Comparison of ENCODE assay signal across 8 cellular contexts in the genomic region with DNA sequence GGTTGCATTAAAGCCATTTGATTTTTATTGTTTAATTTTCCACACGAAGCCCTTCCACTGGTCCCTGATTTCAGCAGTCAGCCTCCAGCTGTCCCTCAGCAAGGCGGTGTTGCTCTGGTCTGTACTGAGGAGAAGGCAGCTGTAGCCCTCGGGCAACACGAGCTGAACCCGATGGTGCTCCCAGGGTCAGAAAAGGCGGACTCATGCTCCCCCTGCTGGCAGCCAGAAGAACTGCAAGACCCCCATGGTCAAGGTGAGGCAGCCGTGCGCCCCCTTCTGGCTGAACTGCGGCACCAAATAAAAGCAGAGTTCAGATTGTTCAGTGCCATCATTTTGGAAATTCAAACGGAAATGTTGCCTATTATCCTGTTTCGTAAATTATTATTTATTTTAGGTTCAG.
A peak's percentile ranks its signal among the peaks of the same experiment; 100 is the strongest.
DNase-seq lines count a peak whose midpoint lies in the region; ATAC-seq and TF ChIP-seq lines count a peak whose summit lies in the region.
"Not testable (repeated sequence)": the region's sequence is repeated elsewhere in the genome, so short reads cannot be mapped to it uniquely, and the experiment has no call there.

No MANE protein-coding gene starts in this region.

- intact Hi-C loops in activated CD4-positive, alpha-beta T cell treated with anti-CD3 and anti-CD28 coated beads for 36 hours (cut with DNase I, micrococcal nuclease); upper lobe of right lung (cut with DNase I): not testable (repeated sequence)

- H3K9me3 ChIP-seq in upper lobe of right lung: not testable (repeated sequence)

- not testable (repeated sequence) for H3K4me1 Mint-ChIP-seq in activated CD4-positive, alpha-beta T cell treated with anti-CD3 and anti-CD28 coated beads for 36 hours; effector memory CD8-positive, alpha-beta T cell (ENCODE audit: low read depth in 2 of 2)

- not testable (repeated sequence) for H3K27me3 Mint-ChIP-seq in activated CD4-positive, alpha-beta T cell treated with anti-CD3 and anti-CD28 coated beads for 36 hours; effector memory CD8-positive, alpha-beta T cell

- H3K27ac Mint-ChIP-seq in activated CD4-positive, alpha-beta T cell treated with anti-CD3 and anti-CD28 coated beads for 36 hours; effector memory CD8-positive, alpha-beta T cell: not testable (repeated sequence)

- POLR2A ChIA-PET in activated CD4-positive, alpha-beta T cell treated with anti-CD3 and anti-CD28 coated beads for 36 hours (lab: Charles Lee): not testable (repeated sequence)

- not testable (repeated sequence) for H3K4me1 ChIP-seq in upper lobe of right lung

- not testable (repeated sequence) for H3K27ac ChIP-seq in upper lobe of right lung

- CTCF ChIA-PET in activated CD4-positive, alpha-beta T cell treated with anti-CD3 and anti-CD28 coated beads for 36 hours (lab: Charles Lee): not testable (repeated sequence)

- TF ChIP-seq CTCF in upper lobe of right lung (IDR thresholded peaks at IDR 0.05): not testable (repeated sequence)

- H3K4me3 Mint-ChIP-seq in activated CD4-positive, alpha-beta T cell treated with anti-CD3 and anti-CD28 coated beads for 36 hours; effector memory CD8-positive, alpha-beta T cell: not testable (repeated sequence)

- not testable (repeated sequence) for H3K9me3 Mint-ChIP-seq in activated CD4-positive, alpha-beta T cell treated with anti-CD3 and anti-CD28 coated beads for 36 hours (ENCODE audit: low read depth); effector memory CD8-positive, alpha-beta T cell

- not testable (repeated sequence) for H3K36me3 Mint-ChIP-seq in activated CD4-positive, alpha-beta T cell treated with anti-CD3 and anti-CD28 coated beads for 36 hours (ENCODE audit: low read depth); effector memory CD8-positive, alpha-beta T cell (ENCODE audit: insufficient read depth)

- H3K4me3 ChIP-seq in upper lobe of right lung: not testable (repeated sequence)

- DNase-seq in activated CD4-positive, alpha-beta T cell treated with anti-CD3 and anti-CD28 coated beads for 36 hours; effector memory CD8-positive, alpha-beta T cell; upper lobe of right lung: not testable (repeated sequence)

- H3K36me3 ChIP-seq in upper lobe of right lung: not testable (repeated sequence)

- not testable (repeated sequence) for H3K27me3 ChIP-seq in upper lobe of right lung

- peak; percentile 72 for ATAC-seq in GM18519 (IDR thresholded peaks at IDR 0.05; ENCODE audit: low FRiP score, unreplicated experiment)
- peak; percentile 87 for ATAC-seq in GM21423 (IDR thresholded peaks at IDR 0.05; ENCODE audit: unreplicated experiment)
- ATAC-seq in HG02642 (IDR thresholded peaks at IDR 0.05; ENCODE audit: poor library complexity, unreplicated experiment): peak; percentile 97
- ATAC-seq in HG03066 (IDR thresholded peaks at IDR 0.05; ENCODE audit: low read depth, unreplicated experiment): peak; percentile 85
- ATAC-seq in HG03460 (IDR thresholded peaks at IDR 0.05; ENCODE audit: unreplicated experiment): peak; percentile 83
- ATAC-seq in activated CD4-positive, alpha-beta T cell treated with anti-CD3 and anti-CD28 coated beads for 36 hours: peak; percentile 51
- ATAC-seq in effector memory CD8-positive, alpha-beta T cell (replicated peaks): peak; percentile 58
- ATAC-seq in upper lobe of right lung: peak; percentile 94
